ENCODE assay signal across 14 cellular contexts in genomic region chr16:735982-736453, GRCh38. TPM values are rescaled to one million over a fixed set of nuclear protein-coding genes. Genes with fewer than 3 reads are reported as not detected.
DNase-seq lines count a peak whose midpoint lies in the region; ATAC-seq and TF ChIP-seq lines count a peak whose summit lies in the region.
"Had no signal": no experiment of that assay in that cellular context is flagged by ENCODE, and none has a peak within 500 bp of the region (broad histone marks: within the 10 kb centered on the region; RNA-seq: fewer than 3 reads in every experiment).

No MANE protein-coding gene starts in this region.

- no peak for DNase-seq in natural killer cell treated with Interleukin-12 subunit alpha and Interleukin-12 subunit beta and Interleukin-15 and Interleukin-18, amount 100 ng/mL, for 72 hours (ENCODE audit: low spot score)
- no peak for DNase-seq in natural killer cell
- no peak for DNase-seq in activated T-helper 1 cell treated with anti-CD3 and anti-CD28 coated beads, Interleukin-12 subunit alpha, Interleukin-12 subunit beta, Interleukin-2, Interleukin-4 antibody, amounts not matched to agents 30 ng/mL and 10 ng/mL and 1 ng/mL, durations not matched to agents 14 hours and 24 hours and 36 hours (ENCODE audit: low spot score)
- DNase-seq in SIG-M5 (lab: John Stamatoyannopoulos, UW): no peak
- DNase-seq in NCI-H1436 (lab: John Stamatoyannopoulos, UW): no peak
- no peak for DNase-seq in GM03348 (ENCODE audit: low spot score)
- DNase-seq: activated naive CD8-positive, alpha-beta T cell treated with anti-CD3 and anti-CD28 coated beads, Interleukin-2, amount 10 ng/mL, durations not matched to agents 7 days and 5 days; central memory CD4-positive, alpha-beta T cell; GM23248; NCI-H1930; NCI-H526 treated with DMSO at 0.1 percent for 48 hours; SJCRH30 had no signal

- ATAC-seq in natural killer cell treated with Interleukin-12 subunit alpha and Interleukin-12 subunit beta and Interleukin-15 and Interleukin-18, amount 100 ng/mL, for 72 hours: peak in 1 of 2 donors; percentile 68
- no peak for ATAC-seq in natural killer cell
- ATAC-seq in HG03439 (IDR thresholded peaks at IDR 0.05; ENCODE audit: unreplicated experiment): peak; percentile 37
- ATAC-seq in stimulated activated memory B cell treated with anti-CD40 and anti-IgM and Interleukin-4, amounts not matched to agents 10 μg/mL and 1 μg/mL and 100 μg/mL, for 72 hours: peak; percentile 59

- H3K27me3 Mint-ChIP-seq in natural killer cell treated with Interleukin-12 subunit alpha and Interleukin-12 subunit beta and Interleukin-15 and Interleukin-18, amount 100 ng/mL, for 72 hours: no peaks in the 10 kb centered on the region
- no peaks in the 10 kb centered on the region for H3K27me3 Mint-ChIP-seq in natural killer cell (ENCODE audit: low read depth in 2 of 2)
- H3K27me3 Mint-ChIP-seq in activated T-helper 1 cell treated with anti-CD3 and anti-CD28 coated beads, Interleukin-12 subunit alpha, Interleukin-12 subunit beta, Interleukin-2, Interleukin-4 antibody, amounts not matched to agents 30 ng/mL and 10 ng/mL and 1 ng/mL, durations not matched to agents 14 hours and 24 hours and 36 hours (ENCODE audit: insufficient read depth): no peaks in the 10 kb centered on the region
- H3K27me3 Mint-ChIP-seq in stimulated activated memory B cell treated with anti-CD40 and anti-IgM and Interleukin-4, amounts not matched to agents 10 μg/mL and 1 μg/mL and 100 μg/mL, for 72 hours: no peaks in the 10 kb centered on the region
- H3K27me3 Mint-ChIP-seq: activated naive CD8-positive, alpha-beta T cell treated with anti-CD3 and anti-CD28 coated beads, Interleukin-2, amount 10 ng/mL, durations not matched to agents 7 days and 5 days had no signal

- H3K4me3 Mint-ChIP-seq in natural killer cell treated with Interleukin-12 subunit alpha and Interleukin-12 subunit beta and Interleukin-15 and Interleukin-18, amount 100 ng/mL, for 72 hours: peak overlapping the region; percentile 47
- H3K4me3 Mint-ChIP-seq in natural killer cell: no peak overlapping the region
- peak overlapping the region; percentile 39 for H3K4me3 Mint-ChIP-seq in activated T-helper 1 cell treated with anti-CD3 and anti-CD28 coated beads, Interleukin-12 subunit alpha, Interleukin-12 subunit beta, Interleukin-2, Interleukin-4 antibody, amounts not matched to agents 30 ng/mL and 10 ng/mL and 1 ng/mL, durations not matched to agents 14 hours and 24 hours and 36 hours
- peak overlapping the region; percentile 62 for H3K4me3 Mint-ChIP-seq in stimulated activated memory B cell treated with anti-CD40 and anti-IgM and Interleukin-4, amounts not matched to agents 10 μg/mL and 1 μg/mL and 100 μg/mL, for 72 hours
- H3K4me3 Mint-ChIP-seq: activated naive CD8-positive, alpha-beta T cell treated with anti-CD3 and anti-CD28 coated beads, Interleukin-2, amount 10 ng/mL, durations not matched to agents 7 days and 5 days had no signal

- TF ChIP-seq CTCF in natural killer cell (IDR thresholded peaks at IDR 0.05): no peak

- intact Hi-C loops in natural killer cell (cut with micrococcal nuclease): no loop called here
- intact Hi-C loops in activated T-helper 1 cell treated with anti-CD3 and anti-CD28 coated beads, Interleukin-12 subunit alpha, Interleukin-12 subunit beta, Interleukin-2, Interleukin-4 antibody, amounts not matched to agents 30 ng/mL and 10 ng/mL and 1 ng/mL, durations not matched to agents 14 hours and 24 hours and 36 hours (cut with micrococcal nuclease): loop anchor here (2.0 to 5.0 kb wide), 2 partner anchors 15 to 39 kb away; partner anchors contain the start of gene ANTKMT

- no peaks in the 10 kb centered on the region for H3K36me3 Mint-ChIP-seq in natural killer cell treated with Interleukin-12 subunit alpha and Interleukin-12 subunit beta and Interleukin-15 and Interleukin-18, amount 100 ng/mL, for 72 hours
- no peaks in the 10 kb centered on the region for H3K36me3 Mint-ChIP-seq in natural killer cell
- H3K36me3 Mint-ChIP-seq in activated T-helper 1 cell treated with anti-CD3 and anti-CD28 coated beads, Interleukin-12 subunit alpha, Interleukin-12 subunit beta, Interleukin-2, Interleukin-4 antibody, amounts not matched to agents 30 ng/mL and 10 ng/mL and 1 ng/mL, durations not matched to agents 14 hours and 24 hours and 36 hours (ENCODE audit: low read depth): peaks cover 17% of the 10 kb centered on the region
- peaks cover 25% of the 10 kb centered on the region for H3K36me3 Mint-ChIP-seq in stimulated activated memory B cell treated with anti-CD40 and anti-IgM and Interleukin-4, amounts not matched to agents 10 μg/mL and 1 μg/mL and 100 μg/mL, for 72 hours

- H3K9me3 Mint-ChIP-seq in natural killer cell treated with Interleukin-12 subunit alpha and Interleukin-12 subunit beta and Interleukin-15 and Interleukin-18, amount 100 ng/mL, for 72 hours: no peaks in the 10 kb centered on the region
- no peaks in the 10 kb centered on the region for H3K9me3 Mint-ChIP-seq in natural killer cell
- no peaks in the 10 kb centered on the region for H3K9me3 Mint-ChIP-seq in activated T-helper 1 cell treated with anti-CD3 and anti-CD28 coated beads, Interleukin-12 subunit alpha, Interleukin-12 subunit beta, Interleukin-2, Interleukin-4 antibody, amounts not matched to agents 30 ng/mL and 10 ng/mL and 1 ng/mL, durations not matched to agents 14 hours and 24 hours and 36 hours
- no peaks in the 10 kb centered on the region for H3K9me3 Mint-ChIP-seq in stimulated activated memory B cell treated with anti-CD40 and anti-IgM and Interleukin-4, amounts not matched to agents 10 μg/mL and 1 μg/mL and 100 μg/mL, for 72 hours
- H3K9me3 Mint-ChIP-seq: activated naive CD8-positive, alpha-beta T cell treated with anti-CD3 and anti-CD28 coated beads, Interleukin-2, amount 10 ng/mL, durations not matched to agents 7 days and 5 days had no signal

- peaks cover 3 to 10% of the 10 kb centered on the region in 2 donors for H3K4me1 Mint-ChIP-seq in natural killer cell treated with Interleukin-12 subunit alpha and Interleukin-12 subunit beta and Interleukin-15 and Interleukin-18, amount 100 ng/mL, for 72 hours (ENCODE audit: low read depth in 2 of 2)
- no peaks in the 10 kb centered on the region for H3K4me1 Mint-ChIP-seq in natural killer cell
- H3K4me1 Mint-ChIP-seq in activated T-helper 1 cell treated with anti-CD3 and anti-CD28 coated beads, Interleukin-12 subunit alpha, Interleukin-12 subunit beta, Interleukin-2, Interleukin-4 antibody, amounts not matched to agents 30 ng/mL and 10 ng/mL and 1 ng/mL, durations not matched to agents 14 hours and 24 hours and 36 hours (ENCODE audit: low read depth): peaks cover 17% of the 10 kb centered on the region
- peaks cover 46% of the 10 kb centered on the region for H3K4me1 Mint-ChIP-seq in stimulated activated memory B cell treated with anti-CD40 and anti-IgM and Interleukin-4, amounts not matched to agents 10 μg/mL and 1 μg/mL and 100 μg/mL, for 72 hours

- peak overlapping the region in 1 of 2 donors; percentile 21 for H3K27ac Mint-ChIP-seq in natural killer cell treated with Interleukin-12 subunit alpha and Interleukin-12 subunit beta and Interleukin-15 and Interleukin-18, amount 100 ng/mL, for 72 hours
- no peak overlapping the region for H3K27ac Mint-ChIP-seq in natural killer cell
- peak overlapping the region; percentile 61 for H3K27ac Mint-ChIP-seq in activated T-helper 1 cell treated with anti-CD3 and anti-CD28 coated beads, Interleukin-12 subunit alpha, Interleukin-12 subunit beta, Interleukin-2, Interleukin-4 antibody, amounts not matched to agents 30 ng/mL and 10 ng/mL and 1 ng/mL, durations not matched to agents 14 hours and 24 hours and 36 hours
- H3K27ac Mint-ChIP-seq in stimulated activated memory B cell treated with anti-CD40 and anti-IgM and Interleukin-4, amounts not matched to agents 10 μg/mL and 1 μg/mL and 100 μg/mL, for 72 hours: peak overlapping the region; percentile 80
- H3K27ac Mint-ChIP-seq: activated naive CD8-positive, alpha-beta T cell treated with anti-CD3 and anti-CD28 coated beads, Interleukin-2, amount 10 ng/mL, durations not matched to agents 7 days and 5 days had no signal

RNA-seq across cellular contexts. Expression of gene CIAO3, which starts 4.8 kb away (rescaled TPM):
- 10 to 100 TPM; 26.9 to 54.0 TPM for total RNA-seq in natural killer cell treated with Interleukin-12 subunit alpha and Interleukin-12 subunit beta and Interleukin-15 and Interleukin-18, amount 100 ng/mL, for 72 hours
- total RNA-seq in natural killer cell: 10 to 100 TPM; 36.9 to 39.8 (median 37.5) TPM
- 41.0 and 43.1 TPM in 2 replicates for total RNA-seq in activated T-helper 1 cell treated with anti-CD3 and anti-CD28 coated beads, Interleukin-12 subunit alpha, Interleukin-12 subunit beta, Interleukin-2, Interleukin-4 antibody, amounts not matched to agents 30 ng/mL and 10 ng/mL and 1 ng/mL, durations not matched to agents 14 hours and 24 hours and 36 hours

RNA-seq across cellular contexts. Expression of gene HAGHL, which starts 9.1 kb away (rescaled TPM):
- total RNA-seq in natural killer cell treated with Interleukin-12 subunit alpha and Interleukin-12 subunit beta and Interleukin-15 and Interleukin-18, amount 100 ng/mL, for 72 hours: 10 to 100 TPM in 1 of 2 donors, 1 to 10 TPM in 1; 5.4 to 15.3 TPM
- 10 to 100 TPM; 13.5 to 21.5 (median 15.7) TPM for total RNA-seq in natural killer cell
- 15.8 and 19.1 TPM in 2 replicates for total RNA-seq in activated T-helper 1 cell treated with anti-CD3 and anti-CD28 coated beads, Interleukin-12 subunit alpha, Interleukin-12 subunit beta, Interleukin-2, Interleukin-4 antibody, amounts not matched to agents 30 ng/mL and 10 ng/mL and 1 ng/mL, durations not matched to agents 14 hours and 24 hours and 36 hours

RNA-seq across cellular contexts. Expression of gene CCDC78, which starts 9.8 kb away (rescaled TPM):
- 1 to 10 TPM; 3.1 to 6.4 TPM for total RNA-seq in natural killer cell treated with Interleukin-12 subunit alpha and Interleukin-12 subunit beta and Interleukin-15 and Interleukin-18, amount 100 ng/mL, for 72 hours
- 10 to 100 TPM in 1 of 3 donors, 1 to 10 TPM in 2; 6.2 to 10.0 (median 7.7) TPM for total RNA-seq in natural killer cell
- total RNA-seq in activated T-helper 1 cell treated with anti-CD3 and anti-CD28 coated beads, Interleukin-12 subunit alpha, Interleukin-12 subunit beta, Interleukin-2, Interleukin-4 antibody, amounts not matched to agents 30 ng/mL and 10 ng/mL and 1 ng/mL, durations not matched to agents 14 hours and 24 hours and 36 hours: 5.8 and 7.8 TPM in 2 replicates

RNA-seq across cellular contexts. Expression of gene ANTKMT, which starts 15.1 kb away (rescaled TPM):
- total RNA-seq in natural killer cell treated with Interleukin-12 subunit alpha and Interleukin-12 subunit beta and Interleukin-15 and Interleukin-18, amount 100 ng/mL, for 72 hours: 10 to 100 TPM; 29.1 to 37.9 TPM
- 10 to 100 TPM; 33.7 to 39.0 (median 37.7) TPM for total RNA-seq in natural killer cell
- 41.3 and 41.6 TPM in 2 replicates for total RNA-seq in activated T-helper 1 cell treated with anti-CD3 and anti-CD28 coated beads, Interleukin-12 subunit alpha, Interleukin-12 subunit beta, Interleukin-2, Interleukin-4 antibody, amounts not matched to agents 30 ng/mL and 10 ng/mL and 1 ng/mL, durations not matched to agents 14 hours and 24 hours and 36 hours

RNA-seq across cellular contexts. Expression of gene METRN, which starts 21.1 kb away (rescaled TPM):
- total RNA-seq in natural killer cell treated with Interleukin-12 subunit alpha and Interleukin-12 subunit beta and Interleukin-15 and Interleukin-18, amount 100 ng/mL, for 72 hours: 10 to 100 TPM; 21.0 to 34.9 TPM
- total RNA-seq in natural killer cell: 10 to 100 TPM; 11.8 to 16.6 (median 14.3) TPM
- 21.8 and 29.6 TPM in 2 replicates for total RNA-seq in activated T-helper 1 cell treated with anti-CD3 and anti-CD28 coated beads, Interleukin-12 subunit alpha, Interleukin-12 subunit beta, Interleukin-2, Interleukin-4 antibody, amounts not matched to agents 30 ng/mL and 10 ng/mL and 1 ng/mL, durations not matched to agents 14 hours and 24 hours and 36 hours

Comparison
In these comparisons a context has a peak if more than half of its experiments do, and no peak if none do; other contexts are left out.
1. ATAC-seq: peak in HG03439 (single experiment) and stimulated activated memory B cell treated with anti-CD40 and anti-IgM and Interleukin-4, amounts not matched to agents 10 μg/mL and 1 μg/mL and 100 μg/mL, for 72 hours (single experiment); none in natural killer cell (0 of 3).
2. H3K27ac Mint-ChIP-seq: peak in activated T-helper 1 cell treated with anti-CD3 and anti-CD28 coated beads, Interleukin-12 subunit alpha, Interleukin-12 subunit beta, Interleukin-2, Interleukin-4 antibody, amounts not matched to agents 30 ng/mL and 10 ng/mL and 1 ng/mL, durations not matched to agents 14 hours and 24 hours and 36 hours (single experiment) and stimulated activated memory B cell treated with anti-CD40 and anti-IgM and Interleukin-4, amounts not matched to agents 10 μg/mL and 1 μg/mL and 100 μg/mL, for 72 hours (single experiment); none in natural killer cell (0 of 2).